21 cellular contexts compared by ENCODE assay signal in genomic region chr7:129857313-129857712, GRCh38.
DNase-seq lines count a peak whose midpoint lies in the region; ATAC-seq and TF ChIP-seq lines count a peak whose summit lies in the region.
"Had no signal": no experiment of that assay in that cellular context is flagged by ENCODE, and none has a peak within 500 bp of the region (broad histone marks: within the 10 kb centered on the region; RNA-seq: fewer than 3 reads in every experiment).

No MANE protein-coding gene starts in this region.

- H3K27me3 ChIP-seq in heart right ventricle: no peaks in the 10 kb centered on the region
- H3K27me3 ChIP-seq in tibial artery: no peaks in the 10 kb centered on the region
- H3K27me3 ChIP-seq: BE2C, thyroid gland had no signal

- H3K4me3 ChIP-seq in heart right ventricle (no peak overlapping the region), fibroblast of mammary gland (ENCODE audit: control insufficient read depth, low read depth, low read length) (no peak overlapping the region), tibial artery (no peak overlapping the region), OCI-LY7 (ENCODE audit: low read depth, low read length, poor library complexity, severe bottlenecking) (no peak overlapping the region)
- H3K4me3 ChIP-seq: A549, prostate gland, thyroid gland had no signal

- H3K4me1 ChIP-seq in heart right ventricle (peaks cover 10 to 98% (median 84%) of the 10 kb centered on the region in 9 donors), tibial artery (peaks cover 0 to 100% (median 73%) of the 10 kb centered on the region in 4 donors), OCI-LY7 (ENCODE audit: insufficient read depth, low read length, poor library complexity, severe bottlenecking) (peaks cover 4% of the 10 kb centered on the region)

- H3K9me2 ChIP-seq in OCI-LY7 (ENCODE audit: insufficient read depth, low read length): no peaks in the 10 kb centered on the region

- BruUV-seq in OCI-LY7 (replicated peaks; lab: Mats Ljungman, UMichigan): no TSS peak

- CTCF ChIA-PET in OCI-LY7 (lab: Charles Lee; ENCODE audit: unreplicated experiment): no interaction called here

- intact Hi-C loops in heart right ventricle (cut with DNase I) (loop anchor here in 2 of 10 donors (5.0 kb wide), 1 partner anchor 95 kb away; the partner anchor contains the start of gene UBE2H (in 2 of the 2)), Right ventricle myocardium superior (cut with DNase I) (no loop called here), tibial artery (cut with DNase I; ENCODE audit: low total_unique reads) (no loop called here), OCI-LY7 (cut with micrococcal nuclease; ENCODE audit: unreplicated experiment) (no loop called here)

- H3K79me2 ChIP-seq in OCI-LY7 (ENCODE audit: insufficient read depth, low read depth, low read length): no peaks in the 10 kb centered on the region

- H4K20me1 ChIP-seq in OCI-LY7 (ENCODE audit: insufficient read depth, low read length): 0 out of 2 replicates have a peak, but pooled peaks cover 8% of the 10 kb centered on the region

- WGBS in heart right ventricle, 2 donors: 73 to 81% methylated on average over 1 of the region's 1 CpG

- H3K36me3 ChIP-seq in heart right ventricle: peaks cover 0 to 17% (median 0%) of the 10 kb centered on the region in 9 donors
- H3K36me3 ChIP-seq in tibial artery: no peaks in the 10 kb centered on the region
- no peaks in the 10 kb centered on the region for H3K36me3 ChIP-seq in OCI-LY7 (ENCODE audit: insufficient read depth, low read length)
- H3K36me3 ChIP-seq: BE2C, prostate gland, thyroid gland had no signal

- POLR2A ChIA-PET in OCI-LY7 (lab: Charles Lee): no interaction called here

- no peak overlapping the region for H3K4me2 ChIP-seq in OCI-LY7 (ENCODE audit: low read length)
- H3K4me2 ChIP-seq: A549 had no signal

- H3K9me3 ChIP-seq in heart right ventricle (no peaks in the 10 kb centered on the region), tibial artery (no peaks in the 10 kb centered on the region), OCI-LY7 (ENCODE audit: low read length) (no peaks in the 10 kb centered on the region)
- H3K9me3 ChIP-seq: A549, BE2C, prostate gland, thyroid gland had no signal

- ATAC-seq in heart right ventricle: no peak
- no peak for ATAC-seq in Right ventricle myocardium superior (ENCODE audit: poor library complexity)
- ATAC-seq: A549; activated CD4-positive, alpha-beta T cell treated with anti-CD3 and anti-CD28 coated beads for 36 hours; stimulated activated naive CD8-positive, alpha-beta T cell treated with anti-CD3 and anti-CD28 coated beads, Interleukin-15, amount 100 ng/mL, for 72 hours had no signal

- TF ChIP-seq CTCF in heart right ventricle (IDR thresholded peaks at IDR 0.05) (no peak), VCaP (conservative IDR thresholded peaks at IDR 0.05) (no peak), fibroblast of mammary gland (conservative IDR thresholded peaks at IDR 0.05; ENCODE audit: control insufficient read depth, insufficient read depth, low read depth, low read length) (no peak), tibial artery (IDR thresholded peaks at IDR 0.05) (no peak), OCI-LY7 (conservative IDR thresholded peaks at IDR 0.05; ENCODE audit: low read length) (no peak)

- DNase-seq in heart right ventricle (no peak), Right ventricle myocardium superior (no peak), fibroblast of mammary gland (ENCODE audit: low read depth) (peak; percentile 26), tibial artery (no peak), NCI-H1092 (lab: John Stamatoyannopoulos, UW) (no peak), AG08395 (ENCODE audit: low spot score) (no peak), OCI-LY7 (ENCODE audit: low spot score) (no peak)
- DNase-seq: activated CD4-positive, alpha-beta T cell treated with anti-CD3 and anti-CD28 coated beads for 36 hours; activated gamma-delta T cell; activated naive CD8-positive, alpha-beta T cell treated with anti-CD3 and anti-CD28 coated beads, Interleukin-2, amount 10 ng/mL, durations not matched to agents 7 days and 5 days; BE2C; cerebellar nuclear complex; foreskin fibroblast; NCI-H1417 treated with DMSO at 0.1 percent for 48 hours; NCI-H2081; NCI-H345; stimulated activated naive CD8-positive, alpha-beta T cell treated with anti-CD3 and anti-CD28 coated beads, Interleukin-15, amount 100 ng/mL, for 72 hours; thyroid gland had no signal

- no peak overlapping the region for H2AFZ ChIP-seq in OCI-LY7 (ENCODE audit: low read length)

- H3K27ac ChIP-seq in heart right ventricle (peak overlapping the region in 8 of 10 donors; percentile 2 to 91 (median 88)), VCaP (peak overlapping the region; percentile 92), tibial artery (peak overlapping the region; percentile 49 to 63), OCI-LY7 (ENCODE audit: low read depth, low read length, poor library complexity, severe bottlenecking) (no peak overlapping the region)
- H3K27ac ChIP-seq: A549 had no signal
